ENCODE assay signal across 3 cellular contexts in genomic region chr11:124756033-124756752, GRCh38.
TF ChIP-seq lines count a peak whose summit lies in the region.

No MANE protein-coding gene starts in this region.

TF ChIP-seq in SK-N-SH, 30 proteins besides CTCF, POLR2A, EP300 and RAD21 (continues in another document):
- no peak for TF ChIP-seq USF2 (IDR thresholded peaks at IDR 0.05; ENCODE audit: borderline replicate concordance, low read depth, low read length)
- TF ChIP-seq NFIC (IDR thresholded peaks at IDR 0.05; ENCODE audit: borderline replicate concordance), result no peak
- no peak for TF ChIP-seq REST (IDR thresholded peaks at IDR 0.05; ENCODE audit: low read depth, low read length)
- no peak for TF ChIP-seq JUND (IDR thresholded peaks at IDR 0.05)
- no peak for TF ChIP-seq MAX (IDR thresholded peaks at IDR 0.05; ENCODE audit: low read depth)
- TF ChIP-seq FOXJ3 (CRISPR knock-in tag; IDR thresholded peaks at IDR 0.05), result no peak
- TF ChIP-seq GABPA (IDR thresholded peaks at IDR 0.05; ENCODE audit: low read depth), result no peak
- TF ChIP-seq ZBTB33 (IDR thresholded peaks at IDR 0.05; ENCODE audit: borderline replicate concordance, low read depth), result no peak
- TF ChIP-seq GATA2 (CRISPR knock-in tag; IDR thresholded peaks at IDR 0.05), result no peak
- no peak for TF ChIP-seq SIN3A (IDR thresholded peaks at IDR 0.05; ENCODE audit: borderline replicate concordance, low read depth, low read length)
- no peak for TF ChIP-seq ELF1 (IDR thresholded peaks at IDR 0.05)

TF ChIP-seq in SK-N-SH treated with all-trans-retinoic acid at 6 μM for 48 hours, 23 proteins besides CTCF, POLR2A, EP300 and RAD21:
- no peak for TF ChIP-seq TOX (CRISPR knock-in tag; IDR thresholded peaks at IDR 0.05; ENCODE audit: borderline replicate concordance)
- no peak for TF ChIP-seq ZFP30 (CRISPR knock-in tag; IDR thresholded peaks at IDR 0.05)
- TF ChIP-seq ZC3H10 (CRISPR knock-in tag; IDR thresholded peaks at IDR 0.05), result no peak
- TF ChIP-seq CREB5 (CRISPR knock-in tag; IDR thresholded peaks at IDR 0.05; ENCODE audit: low read depth), result no peak
- no peak for TF ChIP-seq TSHZ2 (CRISPR knock-in tag; IDR thresholded peaks at IDR 0.05)
- TF ChIP-seq ZNF8 (CRISPR knock-in tag; IDR thresholded peaks at IDR 0.05), result no peak
- TF ChIP-seq RARB (CRISPR knock-in tag; IDR thresholded peaks at IDR 0.05), result no peak

TF ChIP-seq in endothelial cell of umbilical vein, 7 proteins besides CTCF, POLR2A, EP300 and RAD21:
- TF ChIP-seq MAX (IDR thresholded peaks at IDR 0.05; ENCODE audit: insufficient read depth, insufficient read length) (no peak), POLR2AphosphoS5 (IDR thresholded peaks at IDR 0.05; ENCODE audit: insufficient read depth, low read depth, low read length) (no peak), JUN (IDR thresholded peaks at IDR 0.05; ENCODE audit: borderline replicate concordance, insufficient read depth, insufficient read length, low read depth) (no peak), GATA2 (IDR thresholded peaks at IDR 0.05; ENCODE audit: insufficient read depth, insufficient read length, low read depth, low read length) (no peak), FOS (IDR thresholded peaks at IDR 0.05; ENCODE audit: borderline replicate concordance, insufficient read depth, low read length) (no peak), EZH2 (IDR thresholded peaks at IDR 0.05; ENCODE audit: borderline replicate concordance, low read depth, low read length, severe bottlenecking) (no peak), MYC (IDR thresholded peaks at IDR 0.05; ENCODE audit: low read depth, low read length) (no peak)
TF ChIP-seq in endothelial cell of umbilical vein: peak in this region for 0.
